In the genomic region with DNA sequence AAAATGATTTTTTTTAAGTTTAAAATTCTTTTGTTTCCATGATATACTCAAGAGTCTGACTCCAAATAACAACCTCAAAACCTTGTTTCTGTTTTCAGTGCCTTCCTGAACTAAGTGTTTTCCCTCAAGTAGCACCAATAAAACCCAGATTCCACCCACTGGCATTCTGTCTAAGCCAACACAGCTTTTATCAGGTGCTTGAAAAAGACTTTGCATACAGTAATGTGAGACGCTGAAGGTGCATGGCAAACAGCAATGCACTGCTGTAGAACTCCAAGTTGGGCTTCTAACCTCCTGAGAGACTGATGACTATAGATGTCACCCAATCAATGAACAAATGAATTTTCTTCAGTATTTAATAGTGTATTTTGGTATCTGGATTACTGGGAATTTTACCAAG, we compare ENCODE assay signal across 1 cellular context.
TF ChIP-seq lines count a peak whose summit lies in the region.

No MANE protein-coding gene starts in this region.

TF ChIP-seq in GM23338, 12 proteins besides CTCF, POLR2A, EP300 and RAD21 (continued from another document):
- TF ChIP-seq ZNF462 (CRISPR knock-in tag; IDR thresholded peaks at IDR 0.05) (no peak), ZNF331 (CRISPR knock-in tag; IDR thresholded peaks at IDR 0.05; ENCODE audit: low read depth) (no peak), CREB1 (CRISPR knock-in tag; IDR thresholded peaks at IDR 0.05; ENCODE audit: low read depth) (no peak), ETS1 (IDR thresholded peaks at IDR 0.05) (no peak), EZH2 (IDR thresholded peaks at IDR 0.05; ENCODE audit: low read depth, unreplicated experiment) (no peak), NANOG (IDR thresholded peaks at IDR 0.05; ENCODE audit: borderline replicate concordance) (no peak)
